12 cellular contexts compared by ENCODE assay signal in the genomic region with DNA sequence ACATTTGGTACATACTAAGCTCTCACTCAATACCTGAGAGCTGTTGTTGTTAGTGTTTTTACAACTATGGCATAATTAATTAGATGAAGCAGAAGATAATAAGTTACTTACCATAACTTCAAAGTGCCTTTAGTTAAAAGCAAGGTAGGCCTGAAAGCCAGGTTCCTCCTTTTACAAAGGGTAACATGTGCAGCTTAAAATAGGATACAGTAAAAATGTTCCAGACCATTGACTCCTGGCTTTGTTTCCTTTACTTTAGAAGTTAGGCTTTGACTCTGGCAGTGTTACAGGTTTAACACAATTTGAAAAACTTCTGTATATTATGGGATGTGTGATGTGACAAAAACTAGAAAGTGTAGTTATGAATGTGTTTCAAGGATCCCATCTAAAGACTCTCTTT.
DNase-seq lines count a peak whose midpoint lies in the region; ATAC-seq and TF ChIP-seq lines count a peak whose summit lies in the region.
"Had no signal": no experiment of that assay in that cellular context is flagged by ENCODE, and none has a peak within 500 bp of the region (broad histone marks: within the 10 kb centered on the region; RNA-seq: fewer than 3 reads in every experiment).

No MANE protein-coding gene starts in this region.

- no peaks in the 10 kb centered on the region for H3K79me2 ChIP-seq in smooth muscle cell (ENCODE audit: low read depth)

- H3K27ac ChIP-seq in right cardiac atrium (ENCODE audit: low read length) = no peak overlapping the region
- H3K27ac ChIP-seq in smooth muscle cell (ENCODE audit: low read depth) = no peak overlapping the region
- H3K27ac ChIP-seq: suprapubic skin had no signal

- TF ChIP-seq CTCF in smooth muscle cell (IDR thresholded peaks at IDR 0.05; ENCODE audit: borderline replicate concordance, insufficient read depth, poor library complexity, severe bottlenecking) = no peak

- H2AFZ ChIP-seq in smooth muscle cell (ENCODE audit: low read depth) = no peak overlapping the region

- peak; percentile 36 for ATAC-seq in Right ventricle myocardium superior (ENCODE audit: poor library complexity)
- no peak for ATAC-seq in right cardiac atrium
- peak; percentile 36 for ATAC-seq in HG02610 (IDR thresholded peaks at IDR 0.05; ENCODE audit: unreplicated experiment)
- peak; percentile 34 for ATAC-seq in HG03432 (IDR thresholded peaks at IDR 0.05; ENCODE audit: unreplicated experiment)
- ATAC-seq: activated CD8-positive, alpha-beta memory T cell treated with anti-CD3 and anti-CD28 coated beads, Interleukin-2, amount 10 ng/mL, durations not matched to agents 7 days and 5 days had no signal

- no peaks in the 10 kb centered on the region for H3K9me3 ChIP-seq in right cardiac atrium (ENCODE audit: control insufficient read depth, low read length)
- H3K9me3 ChIP-seq in smooth muscle cell (replicated peaks; ENCODE audit: low read depth) = no peaks in the 10 kb centered on the region
- H3K9me3 ChIP-seq: suprapubic skin had no signal

- H3K9ac ChIP-seq in smooth muscle cell (ENCODE audit: low read depth) = no peak overlapping the region

- DNase-seq in Right ventricle myocardium superior (no peak), right cardiac atrium (no peak), smooth muscle cell (lab: John Stamatoyannopoulos, UW; ENCODE audit: unreplicated experiment) (no peak), DMS53 treated with DMSO at 0.1 percent for 48 hours (lab: John Stamatoyannopoulos, UW; ENCODE audit: unreplicated experiment) (no peak), DMS114 treated with DMSO at 0.1 percent for 48 hours (lab: John Stamatoyannopoulos, UW; ENCODE audit: unreplicated experiment) (no peak), RPMI8226 (no peak)
- DNase-seq: activated CD8-positive, alpha-beta memory T cell treated with anti-CD3 and anti-CD28 coated beads, Interleukin-2, amount 10 ng/mL, durations not matched to agents 7 days and 5 days; activated naive CD8-positive, alpha-beta T cell treated with anti-CD3 and anti-CD28 coated beads, Interleukin-2, amount 10 ng/mL, durations not matched to agents 7 days and 5 days; KG1 had no signal

- no peak overlapping the region for H3K4me2 ChIP-seq in smooth muscle cell

- H3K27me3 ChIP-seq in right cardiac atrium (ENCODE audit: control insufficient read depth, insufficient read depth) (no peaks in the 10 kb centered on the region), smooth muscle cell (ENCODE audit: low read depth) (no peaks in the 10 kb centered on the region)
- H3K27me3 ChIP-seq: suprapubic skin had no signal

- intact Hi-C loops in Right ventricle myocardium superior (cut with DNase I) = loop anchor here (10.0 kb wide), 1 partner anchor 628 kb away; no protein-coding TSS in a partner anchor
- intact Hi-C loops in right cardiac atrium (cut with DNase I) = loop anchor here in 2 of 4 donors (5.0 kb wide), 2 partner anchors 626 to 631 kb away; no protein-coding TSS in a partner anchor

- no peaks in the 10 kb centered on the region for H4K20me1 ChIP-seq in smooth muscle cell (ENCODE audit: low read depth)

- H3K4me3 ChIP-seq in right cardiac atrium (ENCODE audit: low read length) (no peak overlapping the region), smooth muscle cell (no peak overlapping the region)
- H3K4me3 ChIP-seq: suprapubic skin had no signal

- H3K36me3 ChIP-seq in smooth muscle cell (ENCODE audit: low read depth) = no peaks in the 10 kb centered on the region
- H3K36me3 ChIP-seq: suprapubic skin had no signal

- no peaks in the 10 kb centered on the region for H3F3A ChIP-seq in smooth muscle cell (ENCODE audit: low read depth)

- H3K4me1 ChIP-seq in right cardiac atrium (ENCODE audit: control insufficient read depth, insufficient read depth, low read length) = no peaks in the 10 kb centered on the region
- H3K4me1 ChIP-seq in smooth muscle cell (ENCODE audit: low read depth) = no peaks in the 10 kb centered on the region
- H3K4me1 ChIP-seq: suprapubic skin had no signal

Comparison
In these comparisons a context has a peak if more than half of its experiments do, and no peak if none do; other contexts are left out.
1. ATAC-seq: peak in Right ventricle myocardium superior (single experiment), HG02610 (single experiment) and HG03432 (single experiment); none in right cardiac atrium (0 of 2).